ENCODE assay signal across 14 cellular contexts in genomic region chr11:33704240-33705002, GRCh38. TPM values are rescaled to one million over a fixed set of nuclear protein-coding genes. Genes with fewer than 3 reads are reported as not detected.
DNase-seq lines count a peak whose midpoint lies in the region; ATAC-seq and TF ChIP-seq lines count a peak whose summit lies in the region.
"Had no signal": no experiment of that assay in that cellular context is flagged by ENCODE, and none has a peak within 500 bp of the region (broad histone marks: within the 10 kb centered on the region; RNA-seq: fewer than 3 reads in every experiment).

No MANE protein-coding gene starts in this region.

- H2AFZ ChIP-seq in PC-3 (ENCODE audit: low read length): no peak overlapping the region

- peak overlapping the region; percentile 97 for H3K9ac ChIP-seq in PC-3 (ENCODE audit: low read length)
- peak overlapping the region; percentile 92 for H3K9ac ChIP-seq in skeletal muscle satellite cell (ENCODE audit: low read depth, low read length)

- H3K4me3 Mint-ChIP-seq in chondrocyte (ENCODE audit: unreplicated experiment): no peak overlapping the region
- H3K4me3 Mint-ChIP-seq: activated T-helper 1 cell treated with anti-CD3 and anti-CD28 coated beads, Interleukin-12 subunit alpha, Interleukin-12 subunit beta, Interleukin-2, Interleukin-4 antibody, amounts not matched to agents 30 ng/mL and 10 ng/mL and 1 ng/mL, durations not matched to agents 14 hours and 24 hours and 36 hours had no signal

- DNase-seq in PC-3 (no peak), chondrocyte (ENCODE audit: low spot score) (no peak), left lung (no peak), mesenteric fat pad (ENCODE audit: low spot score) (no peak), G401 (ENCODE audit: low spot score) (no peak), NCI-H524 treated with DMSO at 0.1 percent for 48 hours (lab: John Stamatoyannopoulos, UW) (no peak)
- DNase-seq in activated T-cell treated with anti-CD3 and anti-CD28 coated beads, Interleukin-2, amount 50 U/mL, for 1 hour: no peak
- DNase-seq: H7; stimulated activated CD4-positive, alpha-beta T cell treated with anti-CD3 and anti-CD28 coated beads, Interleukin-12 subunit alpha, Interleukin-12 subunit beta, amount 100 ng/mL, for 4 hours had no signal

- no peaks in the 10 kb centered on the region for H3K9me3 Mint-ChIP-seq in chondrocyte (ENCODE audit: low read depth)
- H3K9me3 Mint-ChIP-seq: activated T-helper 1 cell treated with anti-CD3 and anti-CD28 coated beads, Interleukin-12 subunit alpha, Interleukin-12 subunit beta, Interleukin-2, Interleukin-4 antibody, amounts not matched to agents 30 ng/mL and 10 ng/mL and 1 ng/mL, durations not matched to agents 14 hours and 24 hours and 36 hours had no signal

- POLR2A ChIA-PET in PC-3 (lab: Charles Lee; ENCODE audit: unreplicated experiment): interaction anchor here (0.5 kb wide), 1 partner anchor 176 kb away, joined by 3 read pairs; no protein-coding TSS in a partner anchor

- H3K27ac Mint-ChIP-seq in chondrocyte (ENCODE audit: unreplicated experiment): peak overlapping the region; percentile 85
- H3K27ac Mint-ChIP-seq: activated T-helper 1 cell treated with anti-CD3 and anti-CD28 coated beads, Interleukin-12 subunit alpha, Interleukin-12 subunit beta, Interleukin-2, Interleukin-4 antibody, amounts not matched to agents 30 ng/mL and 10 ng/mL and 1 ng/mL, durations not matched to agents 14 hours and 24 hours and 36 hours had no signal

- H3K36me3 ChIP-seq in PC-3 (ENCODE audit: low read depth, low read length) (peaks cover 37% of the 10 kb centered on the region), left lung (peaks cover 0 to 36% of the 10 kb centered on the region in 2 donors), skeletal muscle satellite cell (ENCODE audit: insufficient read depth, low read length) (peaks cover 56% of the 10 kb centered on the region)

- no peak overlapping the region for H3K4me3 ChIP-seq in PC-3 (ENCODE audit: low read length)
- no peak overlapping the region for H3K4me3 ChIP-seq in left lung
- H3K4me3 ChIP-seq in skeletal muscle satellite cell (ENCODE audit: low read length): no peak overlapping the region

- peaks cover 56% of the 10 kb centered on the region for H3K4me1 Mint-ChIP-seq in chondrocyte (ENCODE audit: low read depth)

- no peaks in the 10 kb centered on the region for H3K9me2 ChIP-seq in PC-3 (replicated peaks; ENCODE audit: low read length)

- intact Hi-C loops in PC-3 (cut with micrococcal nuclease) (no loop called here), left lung (cut with DNase I) (no loop called here)

- CTCF ChIA-PET in PC-3 (lab: Charles Lee): interaction anchor here (1.5 kb wide), 1 partner anchor 38 kb away, joined by 6 read pairs; no protein-coding TSS in a partner anchor

- TF ChIP-seq CTCF in PC-3 (conservative IDR thresholded peaks at IDR 0.05; ENCODE audit: low read depth, low read length): peak; percentile 29
- peak; percentile 27 for TF ChIP-seq CTCF in chondrocyte (IDR thresholded peaks at IDR 0.05)
- TF ChIP-seq CTCF in left lung (IDR thresholded peaks at IDR 0.05): no peak

- no peaks in the 10 kb centered on the region for H3K27me3 ChIP-seq in PC-3 (ENCODE audit: low read length)
- H3K27me3 ChIP-seq in left lung: no peaks in the 10 kb centered on the region
- no peaks in the 10 kb centered on the region for H3K27me3 ChIP-seq in skeletal muscle satellite cell (ENCODE audit: control insufficient read depth, insufficient read depth, low read length)

- H3K9me3 ChIP-seq in PC-3 (ENCODE audit: low read length) (no peaks in the 10 kb centered on the region), left lung (no peaks in the 10 kb centered on the region), skeletal muscle satellite cell (replicated peaks; ENCODE audit: low read length) (no peaks in the 10 kb centered on the region)

- H3K36me3 Mint-ChIP-seq in chondrocyte (ENCODE audit: low read depth): peaks cover 11% of the 10 kb centered on the region

- ATAC-seq in PC-3 (no peak), left lung (no peak)

- H3K79me2 ChIP-seq in PC-3 (ENCODE audit: low read length): peaks cover 14% of the 10 kb centered on the region; the same call in 1 of the 2 replicates

- H3K4me1 ChIP-seq in PC-3 (ENCODE audit: insufficient read depth, low read length): peaks cover 92% of the 10 kb centered on the region
- peaks cover 25 to 95% of the 10 kb centered on the region in 2 donors for H3K4me1 ChIP-seq in left lung
- peaks cover 94% of the 10 kb centered on the region for H3K4me1 ChIP-seq in skeletal muscle satellite cell (ENCODE audit: control insufficient read depth, insufficient read depth, low read length)

- H3K4me2 ChIP-seq in PC-3 (ENCODE audit: low read length): peak overlapping the region; percentile 18; the same call in 1 of the 2 replicates
- H3K4me2 ChIP-seq in skeletal muscle satellite cell (ENCODE audit: low read length): peak overlapping the region; percentile 17

- H4K20me1 ChIP-seq in PC-3 (ENCODE audit: low read length): no peaks in the 10 kb centered on the region

- no TSS peak for BruUV-seq in PC-3 (replicated peaks; lab: Mats Ljungman, UMichigan)

- no peaks in the 10 kb centered on the region for H3K27me3 Mint-ChIP-seq in chondrocyte (ENCODE audit: low read depth)

- H3F3A ChIP-seq in PC-3 (ENCODE audit: low read length, unreplicated experiment): peaks cover 25% of the 10 kb centered on the region

- in situ Hi-C loops in G401 (cut with HindIII; ENCODE audit: low sequenced_read_pairs): no loop called here

- peak overlapping the region; percentile 99 for H3K27ac ChIP-seq in PC-3 (ENCODE audit: low read length)
- peak overlapping the region; percentile 80 to 85 for H3K27ac ChIP-seq in left lung

RNA-seq across cellular contexts. Expression of gene C11orf91, which starts 3.8 kb away (rescaled TPM):
- total RNA-seq in PC-3 (2014; rRNA removed) (1.0 TPM in 1 of 2 replicates, not detected in the other), chondrocyte (0.50 TPM in 1 of 3 replicates, not detected in the others), left lung (1 to 10 TPM in 1 of 2 donors, not detected in 1; 2.2 TPM), mesenteric fat pad (3.4 TPM)
- total RNA-seq in skeletal muscle satellite cell (2012; rRNA removed): not detected in 2 replicates
- total RNA-seq in G401 (2014; rRNA removed; shearing (Covaris generic)): not detected in 2 replicates
- total RNA-seq: frontal cortex, H7, M059J, NCI-H460 had no signal

RNA-seq across cellular contexts. Expression of gene CD59, which starts 31.8 kb away (rescaled TPM):
- total RNA-seq in PC-3 (2014; rRNA removed) (134 and 170 TPM in 2 replicates), chondrocyte (579 to 718 TPM (median 705 TPM) in 3 replicates), left lung (1,000 to 10,000 TPM in 1 of 2 donors, 100 to 1,000 TPM in 1; 928 to 1,244 TPM), mesenteric fat pad (659 TPM)
- total RNA-seq in skeletal muscle satellite cell (2012; rRNA removed): 384 and 517 TPM in 2 replicates
- 50.9 and 76.4 TPM in 2 replicates for total RNA-seq in G401 (2014; rRNA removed; shearing (Covaris generic))

Comparison
In these comparisons a context has a peak if more than half of its experiments do, and no peak if none do; other contexts are left out.
1. CTCF ChIP-seq: peak in PC-3 (single experiment) and chondrocyte (single experiment); none in left lung (0 of 2).